ENCODE assay signal across 16 cellular contexts in the genomic region with DNA sequence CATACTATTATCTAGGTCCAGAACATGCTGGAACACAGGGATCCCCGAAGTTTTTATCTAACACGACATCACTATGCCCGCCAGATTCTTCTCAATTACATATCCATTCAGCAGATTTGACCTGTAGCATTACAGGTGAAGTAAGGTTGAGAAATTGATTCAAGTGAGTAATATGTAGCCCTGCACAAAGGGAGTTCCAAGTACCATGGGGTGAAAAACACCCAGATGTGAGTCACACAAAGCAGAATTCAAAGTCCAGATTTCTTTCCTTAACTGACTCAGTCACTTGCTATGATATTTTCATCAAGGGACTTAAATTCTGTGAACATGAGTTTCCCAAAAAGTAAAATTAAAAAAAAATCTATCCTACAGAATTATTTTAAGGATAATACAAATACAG.
DNase-seq lines count a peak whose midpoint lies in the region; ATAC-seq, FAIRE-seq and TF ChIP-seq lines count a peak whose summit lies in the region.
"Had no signal": no experiment of that assay in that cellular context is flagged by ENCODE, and none has a peak within 500 bp of the region (broad histone marks: within the 10 kb centered on the region; RNA-seq: fewer than 3 reads in every experiment).

No MANE protein-coding gene starts in this region.

- no peaks in the 10 kb centered on the region for H3K27me3 ChIP-seq in adipocyte (replicated peaks; ENCODE audit: control insufficient read depth, insufficient read depth, low read length)
- no peaks in the 10 kb centered on the region for H3K27me3 ChIP-seq in CD4-positive, alpha-beta T cell (ENCODE audit: control insufficient read depth, insufficient read depth, low read length)
- H3K27me3 ChIP-seq: SJSA1, vagina had no signal

- no peaks in the 10 kb centered on the region for H3K36me3 ChIP-seq in adipocyte (ENCODE audit: control insufficient read depth, insufficient read depth, low read length, severe bottlenecking)
- H3K36me3 ChIP-seq: SJSA1, vagina had no signal

- TF ChIP-seq CTCF in fibroblast of pulmonary artery (IDR thresholded peaks at IDR 0.05; ENCODE audit: low read length, missing control alignments) (no peak), progenitor cell of endocrine pancreas (IDR thresholded peaks at IDR 0.05; ENCODE audit: unreplicated experiment) (no peak)
- no peak for TF ChIP-seq CTCF in CD4-positive, alpha-beta T cell (IDR thresholded peaks at IDR 0.05)

- H3K36me3 Mint-ChIP-seq in progenitor cell of endocrine pancreas (ENCODE audit: insufficient read depth), result no peaks in the 10 kb centered on the region
- no peaks in the 10 kb centered on the region for H3K36me3 Mint-ChIP-seq in CD4-positive, alpha-beta T cell (ENCODE audit: low read depth)
- H3K36me3 Mint-ChIP-seq: memory B cell had no signal

- no peak overlapping the region for H3K27ac Mint-ChIP-seq in progenitor cell of endocrine pancreas
- no peak overlapping the region for H3K27ac Mint-ChIP-seq in CD4-positive, alpha-beta T cell
- H3K27ac Mint-ChIP-seq: GM23338, memory B cell had no signal

- no peak for ATAC-seq in CD4-positive, alpha-beta T cell (ENCODE audit: poor library complexity)
- ATAC-seq: GM23338 had no signal

- intact Hi-C loops in CD4-positive, alpha-beta T cell (cut with DNase I, micrococcal nuclease), result no loop called here

- no peak for FAIRE-seq in frontal cortex (lab: Jason Lieb, UNC)

- POLR2A ChIA-PET in CD4-positive, alpha-beta T cell (lab: Charles Lee), result no interaction called here

- H3K4me1 Mint-ChIP-seq in progenitor cell of endocrine pancreas (ENCODE audit: low read depth), result peaks cover 3% of the 10 kb centered on the region
- H3K4me1 Mint-ChIP-seq in CD4-positive, alpha-beta T cell (ENCODE audit: low read depth), result no peaks in the 10 kb centered on the region
- H3K4me1 Mint-ChIP-seq: memory B cell had no signal

- CTCF ChIA-PET in CD4-positive, alpha-beta T cell (lab: Charles Lee), result no interaction called here

- H3K9me3 Mint-ChIP-seq in progenitor cell of endocrine pancreas (ENCODE audit: low read depth), result no peaks in the 10 kb centered on the region
- no peaks in the 10 kb centered on the region for H3K9me3 Mint-ChIP-seq in CD4-positive, alpha-beta T cell
- H3K9me3 Mint-ChIP-seq: GM23338 had no signal

- H3K9ac ChIP-seq in adipocyte (ENCODE audit: low read length), result peak overlapping the region; percentile 52

- peak; percentile 51 for DNase-seq in A172 (ENCODE audit: low spot score)
- DNase-seq in HPDE6-E6E7 (ENCODE audit: extremely low spot score), result peak; percentile 76
- DNase-seq in adipocyte (ENCODE audit: low read depth), result peak; percentile 69
- peak; percentile 60 for DNase-seq in fibroblast of pulmonary artery (ENCODE audit: low read depth)
- no peak for DNase-seq in progenitor cell of endocrine pancreas (ENCODE audit: low spot score, unreplicated experiment)
- no peak for DNase-seq in T1000 (lab: John Stamatoyannopoulos, UW)
- no peak for DNase-seq in frontal cortex (ENCODE audit: low spot score in 2 of 2)
- no peak for DNase-seq in CD4-positive, alpha-beta T cell
- DNase-seq: DND-41, NCI-H1092, NCI-H524 treated with DMSO at 0.1 percent for 48 hours had no signal

- H3K4me1 ChIP-seq in adipocyte (ENCODE audit: control insufficient read depth, insufficient read depth, low read length), result peaks cover 26% of the 10 kb centered on the region
- H3K4me1 ChIP-seq: SJSA1, vagina had no signal

- no peak overlapping the region for H3K4me3 Mint-ChIP-seq in progenitor cell of endocrine pancreas (ENCODE audit: low read depth)
- no peak overlapping the region for H3K4me3 Mint-ChIP-seq in CD4-positive, alpha-beta T cell
- H3K4me3 Mint-ChIP-seq: GM23338, memory B cell had no signal

- H3K9me3 ChIP-seq in adipocyte (ENCODE audit: control insufficient read depth, low read length), result no peaks in the 10 kb centered on the region
- H3K9me3 ChIP-seq in CD4-positive, alpha-beta T cell (ENCODE audit: control insufficient read depth, low read length), result no peaks in the 10 kb centered on the region
- H3K9me3 ChIP-seq: SJSA1, vagina had no signal

- H3K4me3 ChIP-seq in adipocyte (ENCODE audit: low read length), result no peak overlapping the region
- no peak overlapping the region for H3K4me3 ChIP-seq in fibroblast of pulmonary artery (replicated peaks; ENCODE audit: low read depth, low read length)
- H3K4me3 ChIP-seq: GM23338, SJSA1, vagina had no signal

- no peak overlapping the region for H3K27ac ChIP-seq in CD4-positive, alpha-beta T cell (ENCODE audit: low read depth, low read length)
- H3K27ac ChIP-seq: SJSA1, vagina, VCaP had no signal

- H3K27me3 Mint-ChIP-seq in progenitor cell of endocrine pancreas, result no peaks in the 10 kb centered on the region
- H3K27me3 Mint-ChIP-seq in CD4-positive, alpha-beta T cell, result no peaks in the 10 kb centered on the region
- H3K27me3 Mint-ChIP-seq: memory B cell had no signal

Comparison
In these comparisons a context has a peak if more than half of its experiments do, and no peak if none do; other contexts are left out.
1. DNase-seq: peak in A172 (single experiment), HPDE6-E6E7 (single experiment), adipocyte (single experiment) and fibroblast of pulmonary artery (single experiment); none in progenitor cell of endocrine pancreas (single experiment), T1000 (single experiment), frontal cortex (0 of 2) and CD4-positive, alpha-beta T cell (0 of 10).